Comparison of ENCODE assay signal across 13 cellular contexts in the genomic region with DNA sequence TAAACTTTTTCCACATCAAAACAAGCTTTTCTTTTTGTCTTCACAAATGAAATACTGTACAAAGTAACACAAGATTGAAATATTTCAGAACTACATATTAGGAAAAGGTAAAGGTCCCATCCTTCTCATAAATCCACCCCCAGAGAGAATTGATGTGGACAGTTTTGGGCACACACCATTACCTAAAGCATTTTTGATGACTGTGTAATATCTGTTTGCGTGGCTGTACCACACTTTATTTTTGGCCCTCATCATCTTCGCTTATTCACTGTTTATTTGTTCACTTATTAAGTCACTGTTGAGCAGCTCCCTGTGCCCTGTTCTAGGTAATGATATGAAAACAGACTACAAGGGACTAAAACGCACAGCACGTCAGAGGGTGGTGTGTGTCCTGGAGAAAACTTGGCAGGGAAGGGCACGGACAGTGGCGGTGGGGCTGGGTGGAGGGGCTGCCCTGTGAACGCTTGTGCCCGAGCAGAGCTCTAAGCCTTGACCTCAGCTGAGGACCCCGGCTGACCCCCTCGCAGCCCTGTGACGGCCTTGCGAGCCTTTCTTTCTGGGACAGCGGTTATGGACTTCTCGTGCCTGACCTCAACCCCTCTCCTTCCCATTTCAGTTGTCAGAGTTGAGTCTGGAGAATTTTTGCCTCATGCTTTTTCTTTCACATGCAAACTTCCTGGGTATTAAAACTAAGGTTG.
A peak's percentile ranks its signal among the peaks of the same experiment; 100 is the strongest.
DNase-seq lines count a peak whose midpoint lies in the region; ATAC-seq and TF ChIP-seq lines count a peak whose summit lies in the region.
"Had no signal": no experiment of that assay in that cellular context is flagged by ENCODE, and none has a peak within 500 bp of the region (broad histone marks: within the 10 kb centered on the region; RNA-seq: fewer than 3 reads in every experiment).

No MANE protein-coding gene starts in this region.

- no peaks in the 10 kb centered on the region for H3F3A ChIP-seq in GM23338 (replicated peaks; ENCODE audit: low read depth)

- H3K4me2 ChIP-seq in GM23338: no peak overlapping the region

- no peak overlapping the region for H3K9ac ChIP-seq in endodermal cell (ENCODE audit: extremely low read depth, low read length, poor library complexity, severe bottlenecking)

- ATAC-seq in GM23338: no peak

- H3K4me1 ChIP-seq in GM23338 (ENCODE audit: insufficient read depth): no peaks in the 10 kb centered on the region
- H3K4me1 ChIP-seq in endodermal cell (ENCODE audit: control insufficient read depth, insufficient read depth, low read length): no peaks in the 10 kb centered on the region
- H3K4me1 ChIP-seq: Caco-2 had no signal

- no peaks in the 10 kb centered on the region for H3K27me3 ChIP-seq in GM23338 (ENCODE audit: insufficient read depth)
- peaks cover 16% of the 10 kb centered on the region for H3K27me3 ChIP-seq in endodermal cell (ENCODE audit: control insufficient read depth, insufficient read depth, low read length, poor library complexity, severe bottlenecking)

- H3K9me2 ChIP-seq in GM23338 (ENCODE audit: insufficient read depth): peaks cover 21% of the 10 kb centered on the region; the same call in 1 of the 2 replicates

- H3K9me3 ChIP-seq in endodermal cell (ENCODE audit: control insufficient read depth, low read length): no peaks in the 10 kb centered on the region
- H3K9me3 ChIP-seq: Caco-2 had no signal

- no peaks in the 10 kb centered on the region; the same call in 1 of the 2 replicates for H4K20me1 ChIP-seq in GM23338 (replicated peaks; ENCODE audit: insufficient read depth)

- H3K9me3 Mint-ChIP-seq in GM23338 (no peaks in the 10 kb centered on the region), endodermal cell (no peaks in the 10 kb centered on the region), osteocyte (ENCODE audit: unreplicated experiment) (no peaks in the 10 kb centered on the region), HFFc6 (peaks cover 68% of the 10 kb centered on the region)
- H3K9me3 Mint-ChIP-seq: CD4-positive, alpha-beta T cell; H9 had no signal

- no peak for TF ChIP-seq CTCF in GM23338 (conservative IDR thresholded peaks at IDR 0.05; ENCODE audit: low read depth in 2 of 2)
- TF ChIP-seq CTCF in endodermal cell (conservative IDR thresholded peaks at IDR 0.05): no peak
- no peak for TF ChIP-seq CTCF in osteocyte (IDR thresholded peaks at IDR 0.05)
- no peak for TF ChIP-seq CTCF in HFFc6 (IDR thresholded peaks at IDR 0.05)

- no peaks in the 10 kb centered on the region for H3K36me3 ChIP-seq in GM23338 (ENCODE audit: insufficient read depth)
- H3K36me3 ChIP-seq in endodermal cell (ENCODE audit: control insufficient read depth, insufficient read depth, low read length): no peaks in the 10 kb centered on the region

- H3K79me2 ChIP-seq in GM23338 (replicated peaks; ENCODE audit: insufficient read depth): no peaks in the 10 kb centered on the region

- H2AFZ ChIP-seq in GM23338: 0 out of 2 replicates have a peak overlapping the region, but pooled peaks have one; percentile 76

- H3K36me3 Mint-ChIP-seq in GM23338 (ENCODE audit: low read depth): no peaks in the 10 kb centered on the region
- H3K36me3 Mint-ChIP-seq in endodermal cell (ENCODE audit: low read depth): no peaks in the 10 kb centered on the region
- no peaks in the 10 kb centered on the region for H3K36me3 Mint-ChIP-seq in osteocyte (ENCODE audit: unreplicated experiment)
- H3K36me3 Mint-ChIP-seq in HFFc6 (ENCODE audit: low read depth): no peaks in the 10 kb centered on the region

- H3K4me1 Mint-ChIP-seq in GM23338 (peaks cover 7% of the 10 kb centered on the region; the same call in 2 of the 3 replicates), endodermal cell (peaks cover 7% of the 10 kb centered on the region), osteocyte (ENCODE audit: unreplicated experiment) (no peaks in the 10 kb centered on the region), HFFc6 (ENCODE audit: low read depth) (no peaks in the 10 kb centered on the region)

- H3K27ac ChIP-seq in GM23338 (ENCODE audit: low read depth): no peak overlapping the region
- H3K27ac ChIP-seq in endodermal cell (ENCODE audit: low read depth, low read length): no peak overlapping the region
- H3K27ac ChIP-seq in caudate nucleus (ENCODE audit: low read depth, low read length): no peak overlapping the region
- H3K27ac ChIP-seq: C4-2B had no signal

- H3K27ac Mint-ChIP-seq in GM23338 (no peak overlapping the region), endodermal cell (no peak overlapping the region), osteocyte (ENCODE audit: unreplicated experiment) (no peak overlapping the region), HFFc6 (no peak overlapping the region)
- H3K27ac Mint-ChIP-seq: CD4-positive, alpha-beta T cell; H9 had no signal

- H3K4me3 ChIP-seq in GM23338 (no peak overlapping the region), endodermal cell (ENCODE audit: low read length) (no peak overlapping the region)

- 91 to 93% methylated on average over 10 to 14 of the region's 14 CpGs for WGBS in endodermal cell (ENCODE audit: insufficient coverage in 1 of 2, insufficient read length in 1 of 2), 2 experiments

- H3K27me3 Mint-ChIP-seq in GM23338 (ENCODE audit: insufficient read depth, low read depth, poor library complexity): peaks cover 8% of the 10 kb centered on the region
- H3K27me3 Mint-ChIP-seq in endodermal cell (ENCODE audit: insufficient read depth): peaks cover 43% of the 10 kb centered on the region
- H3K27me3 Mint-ChIP-seq in osteocyte (ENCODE audit: unreplicated experiment): no peaks in the 10 kb centered on the region
- no peaks in the 10 kb centered on the region for H3K27me3 Mint-ChIP-seq in HFFc6 (ENCODE audit: insufficient read depth)

- DNase-seq in GM23338 (ENCODE audit: low spot score) (no peak), endodermal cell (peak; percentile 32), osteocyte (ENCODE audit: extremely low spot score, unreplicated experiment) (peak; percentile 59), DMS79 (lab: John Stamatoyannopoulos, UW) (no peak), caudate nucleus (lab: John Stamatoyannopoulos, UW) (no peak), HFFc6 (no peak)
- DNase-seq: AML-193; Caco-2; CD4-positive, alpha-beta T cell; GDM1; GOT3; H9 had no signal

- H3K4me3 Mint-ChIP-seq in GM23338 (no peak overlapping the region), endodermal cell (no peak overlapping the region), osteocyte (ENCODE audit: unreplicated experiment) (no peak overlapping the region), HFFc6 (no peak overlapping the region)
- H3K4me3 Mint-ChIP-seq: CD4-positive, alpha-beta T cell; H9 had no signal

TF ChIP-seq in GM23338, 12 proteins besides CTCF, POLR2A, EP300 and RAD21 (continues in another document):
- TF ChIP-seq JUNB (IDR thresholded peaks at IDR 0.05; ENCODE audit: unreplicated experiment): no peak
- TF ChIP-seq ZNF331 (CRISPR knock-in tag; IDR thresholded peaks at IDR 0.05; ENCODE audit: low read depth): no peak

Comparison
In these comparisons a context has a peak if more than half of its experiments do, and no peak if none do; other contexts are left out.
1. DNase-seq: peak in endodermal cell (single experiment) and osteocyte (single experiment); none in GM23338 (single experiment), DMS79 (single experiment), caudate nucleus (0 of 61) and HFFc6 (single experiment).